Comparison of ENCODE assay signal across 1 cellular context in the genomic region with DNA sequence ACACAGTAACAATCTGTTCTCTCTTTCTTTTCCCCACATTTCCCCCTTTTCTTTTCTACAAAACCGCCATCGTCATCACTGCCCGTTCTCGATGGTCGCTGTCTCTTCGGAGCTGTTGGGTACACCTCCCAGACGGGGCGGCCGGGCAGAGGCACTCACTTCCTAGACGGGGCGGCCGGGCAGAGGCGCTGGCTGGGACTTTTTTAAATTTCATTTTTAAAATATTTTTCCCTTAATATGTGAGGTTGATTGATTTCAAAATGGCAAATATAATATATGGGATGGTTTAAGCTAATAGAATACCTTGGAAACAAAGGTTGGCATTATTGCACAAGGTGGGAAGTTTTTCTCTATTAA.
DNase-seq lines count a peak whose midpoint lies in the region; ATAC-seq, FAIRE-seq and TF ChIP-seq lines count a peak whose summit lies in the region.
"Not testable (repeated sequence)": the region's sequence is repeated elsewhere in the genome, so short reads cannot be mapped to it uniquely, and the experiment has no call there.

No MANE protein-coding gene starts in this region.

- not testable (repeated sequence) for H3K27me3 ChIP-seq in HepG2 (ENCODE audit: control insufficient read depth in 1 of 2, insufficient read depth in 2 of 2, low read length in 2 of 2)

- BruUV-seq in HepG2 (replicated peaks; lab: Mats Ljungman, UMichigan), result not testable (repeated sequence)

- not testable (repeated sequence) for H3K36me3 ChIP-seq in HepG2 (replicated peaks in 1 of 2; ENCODE audit: control insufficient read depth in 1 of 2, insufficient read depth in 2 of 2, low read length in 2 of 2)

- H3K4me3 ChIP-seq in HepG2 (replicated peaks in 1 of 3; ENCODE audit: insufficient read depth in 1 of 3, low read depth in 2 of 3, low read length in 3 of 3), result not testable (repeated sequence)

- 66% methylated on average over 13 of the region's 13 CpGs for WGBS in HepG2 (ENCODE audit: low lambda C conversion rate)

- intact Hi-C loops in HepG2 (cut with micrococcal nuclease; ENCODE audit: unreplicated experiment), result loop anchor here (1.0 to 5.0 kb wide), 3 partner anchors 16 to 186 kb away; no protein-coding TSS in a partner anchor

- TF ChIP-seq EP300 in HepG2 (IDR thresholded peaks at IDR 0.05; ENCODE audit: low read depth in 2 of 2, low read length in 2 of 2); HepG2 (CRISPR knock-in tag; IDR thresholded peaks at IDR 0.05; ENCODE audit: borderline replicate concordance): not testable (repeated sequence)

- H2AFZ ChIP-seq in HepG2 (ENCODE audit: low read length), result not testable (repeated sequence)

- not testable (repeated sequence) for ATAC-seq in HepG2

- in situ Hi-C loops in HepG2 (cut with HindIII; ENCODE audit: extremely low pct_ligation_motif_present, low pct_unique_long_range_greater_than_20kb), result not testable (repeated sequence)

- not testable (repeated sequence) for H3K27ac ChIP-seq in HepG2 (ENCODE audit: extremely low read length, insufficient read depth, low read length)

- not testable (repeated sequence) for FAIRE-seq in HepG2 (lab: Jason Lieb, UNC)

- H3K4me1 ChIP-seq in HepG2 (ENCODE audit: insufficient read depth, low read length), result not testable (repeated sequence)

- H3K9ac ChIP-seq in HepG2 (ENCODE audit: insufficient read depth, low read depth, low read length), result not testable (repeated sequence)

- H3K4me2 ChIP-seq in HepG2 (ENCODE audit: low read depth, low read length), result not testable (repeated sequence)

- not testable (repeated sequence) for TF ChIP-seq RAD21 in HepG2 (CRISPR knock-in tag; IDR thresholded peaks at IDR 0.05)

- DNase-seq in HepG2 (ENCODE audit: low spot score), result not testable (repeated sequence)

- not testable (repeated sequence) for TF ChIP-seq POLR2A in HepG2 (IDR thresholded peaks at IDR 0.05; ENCODE audit: insufficient read depth in 1 of 2, low read depth in 2 of 2, low read length in 2 of 2)

- not testable (repeated sequence) for H3K79me2 ChIP-seq in HepG2 (ENCODE audit: insufficient read depth, low read length)

- not testable (repeated sequence) for H3K9me3 ChIP-seq in HepG2 (ENCODE audit: low read length)

- not testable (repeated sequence) for TF ChIP-seq CTCF in HepG2 (CRISPR knock-in tag; IDR thresholded peaks at IDR 0.05)

- H4K20me1 ChIP-seq in HepG2 (ENCODE audit: insufficient read depth, low read length), result not testable (repeated sequence)

- CTCF ChIA-PET in HepG2 (lab: Yijun Ruan, JAX; ENCODE audit: low intra/inter-chr PET ratio, low total read pairs), result interaction anchor here (1.2 to 2.0 kb wide), 4 partner anchors 16 to 183 kb away, joined by 5 to 32 read pairs (median 6); no protein-coding TSS in a partner anchor

- POLR2A ChIA-PET in HepG2 (lab: Yijun Ruan, JAX), result not testable (repeated sequence)

TF ChIP-seq in HepG2, 621 proteins besides CTCF, POLR2A, EP300 and RAD21:
- TF ChIP-seq, protein P1, sequence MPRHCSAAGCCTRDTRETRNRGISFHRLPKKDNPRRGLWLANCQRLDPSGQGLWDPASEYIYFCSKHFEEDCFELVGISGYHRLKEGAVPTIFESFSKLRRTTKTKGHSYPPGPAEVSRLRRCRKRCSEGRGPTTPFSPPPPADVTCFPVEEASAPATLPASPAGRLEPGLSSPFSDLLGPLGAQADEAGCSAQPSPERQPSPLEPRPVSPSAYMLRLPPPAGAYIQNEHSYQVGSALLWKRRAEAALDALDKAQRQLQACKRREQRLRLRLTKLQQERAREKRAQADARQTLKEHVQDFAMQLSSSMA (CRISPR knock-in tag; IDR thresholded peaks at IDR 0.05), result peak; percentile 69; the same call in 1 of the 2 replicates
TF ChIP-seq in HepG2: peak in this region for 1; not testable (repeated sequence) for 620.
